1 cellular context compared by ENCODE assay signal in the genomic region with DNA sequence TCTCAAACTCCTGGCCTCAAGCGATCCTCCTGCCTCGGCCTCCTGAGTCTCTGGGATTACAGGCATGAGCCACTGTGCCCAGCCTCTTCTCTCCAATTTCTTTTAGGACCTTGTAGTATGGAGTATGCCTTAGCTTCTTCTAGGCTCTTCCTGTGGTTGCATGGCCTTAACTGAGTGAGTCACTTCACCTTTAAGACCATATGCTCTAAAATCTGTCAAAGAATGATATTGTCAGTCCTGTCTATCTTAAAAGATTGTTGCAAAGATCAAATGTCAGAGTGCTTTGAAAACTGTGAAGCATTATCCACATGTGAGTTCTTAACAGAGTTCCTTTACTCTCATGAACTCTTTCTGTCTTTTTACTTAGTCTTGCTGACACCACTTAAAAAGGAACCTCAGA.
TF ChIP-seq lines count a peak whose summit lies in the region.

No MANE protein-coding gene starts in this region.

TF ChIP-seq in K562, 482 proteins besides CTCF, POLR2A, EP300 and RAD21 (continued from another document):
- TF ChIP-seq, protein P1, sequence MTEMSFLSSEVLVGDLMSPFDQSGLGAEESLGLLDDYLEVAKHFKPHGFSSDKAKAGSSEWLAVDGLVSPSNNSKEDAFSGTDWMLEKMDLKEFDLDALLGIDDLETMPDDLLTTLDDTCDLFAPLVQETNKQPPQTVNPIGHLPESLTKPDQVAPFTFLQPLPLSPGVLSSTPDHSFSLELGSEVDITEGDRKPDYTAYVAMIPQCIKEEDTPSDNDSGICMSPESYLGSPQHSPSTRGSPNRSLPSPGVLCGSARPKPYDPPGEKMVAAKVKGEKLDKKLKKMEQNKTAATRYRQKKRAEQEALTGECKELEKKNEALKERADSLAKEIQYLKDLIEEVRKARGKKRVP (CRISPR knock-in tag; IDR thresholded peaks at IDR 0.05): no peak
- TF ChIP-seq, protein P2, sequence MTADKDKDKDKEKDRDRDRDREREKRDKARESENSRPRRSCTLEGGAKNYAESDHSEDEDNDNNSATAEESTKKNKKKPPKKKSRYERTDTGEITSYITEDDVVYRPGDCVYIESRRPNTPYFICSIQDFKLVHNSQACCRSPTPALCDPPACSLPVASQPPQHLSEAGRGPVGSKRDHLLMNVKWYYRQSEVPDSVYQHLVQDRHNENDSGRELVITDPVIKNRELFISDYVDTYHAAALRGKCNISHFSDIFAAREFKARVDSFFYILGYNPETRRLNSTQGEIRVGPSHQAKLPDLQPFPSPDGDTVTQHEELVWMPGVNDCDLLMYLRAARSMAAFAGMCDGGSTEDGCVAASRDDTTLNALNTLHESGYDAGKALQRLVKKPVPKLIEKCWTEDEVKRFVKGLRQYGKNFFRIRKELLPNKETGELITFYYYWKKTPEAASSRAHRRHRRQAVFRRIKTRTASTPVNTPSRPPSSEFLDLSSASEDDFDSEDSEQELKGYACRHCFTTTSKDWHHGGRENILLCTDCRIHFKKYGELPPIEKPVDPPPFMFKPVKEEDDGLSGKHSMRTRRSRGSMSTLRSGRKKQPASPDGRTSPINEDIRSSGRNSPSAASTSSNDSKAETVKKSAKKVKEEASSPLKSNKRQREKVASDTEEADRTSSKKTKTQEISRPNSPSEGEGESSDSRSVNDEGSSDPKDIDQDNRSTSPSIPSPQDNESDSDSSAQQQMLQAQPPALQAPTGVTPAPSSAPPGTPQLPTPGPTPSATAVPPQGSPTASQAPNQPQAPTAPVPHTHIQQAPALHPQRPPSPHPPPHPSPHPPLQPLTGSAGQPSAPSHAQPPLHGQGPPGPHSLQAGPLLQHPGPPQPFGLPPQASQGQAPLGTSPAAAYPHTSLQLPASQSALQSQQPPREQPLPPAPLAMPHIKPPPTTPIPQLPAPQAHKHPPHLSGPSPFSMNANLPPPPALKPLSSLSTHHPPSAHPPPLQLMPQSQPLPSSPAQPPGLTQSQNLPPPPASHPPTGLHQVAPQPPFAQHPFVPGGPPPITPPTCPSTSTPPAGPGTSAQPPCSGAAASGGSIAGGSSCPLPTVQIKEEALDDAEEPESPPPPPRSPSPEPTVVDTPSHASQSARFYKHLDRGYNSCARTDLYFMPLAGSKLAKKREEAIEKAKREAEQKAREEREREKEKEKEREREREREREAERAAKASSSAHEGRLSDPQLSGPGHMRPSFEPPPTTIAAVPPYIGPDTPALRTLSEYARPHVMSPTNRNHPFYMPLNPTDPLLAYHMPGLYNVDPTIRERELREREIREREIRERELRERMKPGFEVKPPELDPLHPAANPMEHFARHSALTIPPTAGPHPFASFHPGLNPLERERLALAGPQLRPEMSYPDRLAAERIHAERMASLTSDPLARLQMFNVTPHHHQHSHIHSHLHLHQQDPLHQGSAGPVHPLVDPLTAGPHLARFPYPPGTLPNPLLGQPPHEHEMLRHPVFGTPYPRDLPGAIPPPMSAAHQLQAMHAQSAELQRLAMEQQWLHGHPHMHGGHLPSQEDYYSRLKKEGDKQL (CRISPR knock-in tag; IDR thresholded peaks at IDR 0.05; ENCODE audit: borderline replicate concordance): no peak
- 0 out of 4 replicates have a peak, but pooled peaks of 1 of the 2 experiments have one; percentile 19 for TF ChIP-seq KDM1A (IDR thresholded peaks at IDR 0.05)
- TF ChIP-seq CBFA2T2 (conservative IDR thresholded peaks at IDR 0.05): 0 out of 2 replicates have a peak, but pooled peaks have one; percentile 3
- peak; percentile 65 for TF ChIP-seq FOSL1 (tag; conservative IDR thresholded peaks at IDR 0.05)
- peak; percentile 60; the same call in 1 of the 2 replicates for TF ChIP-seq MAX (CRISPR knock-in tag; IDR thresholded peaks at IDR 0.05)
- peak; percentile 59 for TF ChIP-seq MEIS2 (IDR thresholded peaks at IDR 0.05; ENCODE audit: partially characterized antibody)
- TF ChIP-seq ZSCAN29 (IDR thresholded peaks at IDR 0.05): no peak
TF ChIP-seq in K562: peak in this region for 7.
